In genomic region chr1:161018631-161018930, GRCh38 we compare ENCODE assay signal across 15 cellular contexts. TPM values are rescaled to one million over a fixed set of nuclear protein-coding genes. Genes with fewer than 3 reads are reported as not detected.
A peak's percentile ranks its signal among the peaks of the same experiment; 100 is the strongest.
DNase-seq lines count a peak whose midpoint lies in the region; ATAC-seq and TF ChIP-seq lines count a peak whose summit lies in the region.
"Had no signal": no experiment of that assay in that cellular context is flagged by ENCODE, and none has a peak within 500 bp of the region (broad histone marks: within the 10 kb centered on the region; RNA-seq: fewer than 3 reads in every experiment).

No MANE protein-coding gene starts in this region.

- no peaks in the 10 kb centered on the region for H3K27me3 Mint-ChIP-seq in dendritic cell treated with granulocyte-macrophage colony-stimulating factor and Interleukin-4, amounts not matched to agents 40 ng/mL and 50 ng/mL, for 4 days
- H3K27me3 Mint-ChIP-seq: activated naive CD4-positive, alpha-beta T cell treated with anti-CD3 and anti-CD28 coated beads, Interleukin-2, amount 50 U/mL, for 24 hours had no signal

- DNase-seq in heart left ventricle (no peak), cardiac septum (ENCODE audit: low spot score) (no peak), lower lobe of right lung (no peak), upper lobe of left lung (no peak), GM20000 (ENCODE audit: low spot score) (no peak), NCI-H446 treated with DMSO at 0.1 percent for 48 hours (lab: John Stamatoyannopoulos, UW) (no peak)
- DNase-seq: activated CD8-positive, alpha-beta memory T cell treated with anti-CD3 and anti-CD28 coated beads for 24 hours; cerebellar nuclear complex; KG1; NCI-H1694 treated with DMSO at 0.1 percent for 48 hours; nephron progenitor cell had no signal

- no peak for ATAC-seq in heart left ventricle
- no peak for ATAC-seq in lower lobe of right lung
- no peak for ATAC-seq in upper lobe of left lung (ENCODE audit: low FRiP score in 2 of 2)
- no peak for ATAC-seq in GM18907 (IDR thresholded peaks at IDR 0.05; ENCODE audit: unreplicated experiment)

- H3K9me3 Mint-ChIP-seq in dendritic cell treated with granulocyte-macrophage colony-stimulating factor and Interleukin-4, amounts not matched to agents 40 ng/mL and 50 ng/mL, for 4 days = no peaks in the 10 kb centered on the region
- H3K9me3 Mint-ChIP-seq: activated naive CD4-positive, alpha-beta T cell treated with anti-CD3 and anti-CD28 coated beads, Interleukin-2, amount 50 U/mL, for 24 hours; nephron progenitor cell had no signal

- WGBS in heart left ventricle, 4 donors = 86 to 95% (median 90%) methylated on average over 1 of the region's 1 CpG
- 60 to 70% methylated on average over 1 of the region's 1 CpG for WGBS in upper lobe of left lung, 2 donors

- H3K4me1 ChIP-seq in heart left ventricle (peaks cover 0 to 63% (median 26%) of the 10 kb centered on the region in 12 donors), lower lobe of right lung (peaks cover 63% of the 10 kb centered on the region), upper lobe of left lung (peaks cover 48 to 66% (median 54%) of the 10 kb centered on the region in 4 donors)

- TF ChIP-seq POLR2A in heart left ventricle (IDR thresholded peaks at IDR 0.05) (no peak), upper lobe of left lung (IDR thresholded peaks at IDR 0.05) (no peak)

- H3K27ac Mint-ChIP-seq in dendritic cell treated with granulocyte-macrophage colony-stimulating factor and Interleukin-4, amounts not matched to agents 40 ng/mL and 50 ng/mL, for 4 days = peak overlapping the region; percentile 82
- H3K27ac Mint-ChIP-seq: nephron progenitor cell had no signal

- H3K9me3 ChIP-seq in heart left ventricle = no peaks in the 10 kb centered on the region
- no peaks in the 10 kb centered on the region for H3K9me3 ChIP-seq in lower lobe of right lung
- H3K9me3 ChIP-seq in upper lobe of left lung = no peaks in the 10 kb centered on the region
- H3K9me3 ChIP-seq: SJCRH30 had no signal

- no peaks in the 10 kb centered on the region for H3K36me3 ChIP-seq in heart left ventricle
- H3K36me3 ChIP-seq in lower lobe of right lung = no peaks in the 10 kb centered on the region
- no peaks in the 10 kb centered on the region for H3K36me3 ChIP-seq in upper lobe of left lung
- H3K36me3 ChIP-seq: SJCRH30 had no signal

- TF ChIP-seq EP300 in upper lobe of left lung (IDR thresholded peaks at IDR 0.05) = no peak

- no peak for TF ChIP-seq CTCF in heart left ventricle (IDR thresholded peaks at IDR 0.05)
- TF ChIP-seq CTCF in lower lobe of right lung (IDR thresholded peaks at IDR 0.05) = no peak
- TF ChIP-seq CTCF in upper lobe of left lung (IDR thresholded peaks at IDR 0.05) = no peak
- TF ChIP-seq CTCF in GM20000 (IDR thresholded peaks at IDR 0.05; ENCODE audit: extremely low read depth, missing control alignments) = no peak

- H3K27me3 ChIP-seq in heart left ventricle (peaks cover 0 to 4% (median 0%) of the 10 kb centered on the region in 9 donors), lower lobe of right lung (ENCODE audit: low read depth) (no peaks in the 10 kb centered on the region), upper lobe of left lung (no peaks in the 10 kb centered on the region)
- H3K27me3 ChIP-seq: SJCRH30 had no signal

- intact Hi-C loops in heart left ventricle (cut with DNase I) (no loop called here), cardiac septum (cut with DNase I) (no loop called here), lower lobe of right lung (cut with DNase I) (no loop called here)
- intact Hi-C loops in dendritic cell treated with granulocyte-macrophage colony-stimulating factor and Interleukin-4, amounts not matched to agents 40 ng/mL and 50 ng/mL, for 4 days (cut with micrococcal nuclease) = no loop called here

- H3K27ac ChIP-seq in heart left ventricle (peak overlapping the region in 8 of 12 donors; percentile 11 to 95 (median 88)), lower lobe of right lung (peak overlapping the region; percentile 94), upper lobe of left lung (peak overlapping the region; percentile 91 to 96 (median 93))
- H3K27ac ChIP-seq: SJCRH30 had no signal

- H3K4me3 ChIP-seq in heart left ventricle (peak overlapping the region in 1 of 12 donors; percentile 74), lower lobe of right lung (peak overlapping the region; percentile 91), upper lobe of left lung (peak overlapping the region in 3 of 4 donors; percentile 60 to 79 (median 77))
- H3K4me3 ChIP-seq: SJCRH30 had no signal

- H3K4me1 Mint-ChIP-seq in dendritic cell treated with granulocyte-macrophage colony-stimulating factor and Interleukin-4, amounts not matched to agents 40 ng/mL and 50 ng/mL, for 4 days (ENCODE audit: low read depth) = peaks cover 58% of the 10 kb centered on the region

- peaks cover 12% of the 10 kb centered on the region for H3K36me3 Mint-ChIP-seq in dendritic cell treated with granulocyte-macrophage colony-stimulating factor and Interleukin-4, amounts not matched to agents 40 ng/mL and 50 ng/mL, for 4 days (ENCODE audit: low read depth)
- H3K36me3 Mint-ChIP-seq: activated naive CD4-positive, alpha-beta T cell treated with anti-CD3 and anti-CD28 coated beads, Interleukin-2, amount 50 U/mL, for 24 hours had no signal

- H3K4me3 Mint-ChIP-seq in dendritic cell treated with granulocyte-macrophage colony-stimulating factor and Interleukin-4, amounts not matched to agents 40 ng/mL and 50 ng/mL, for 4 days = no peak overlapping the region
- H3K4me3 Mint-ChIP-seq: activated naive CD4-positive, alpha-beta T cell treated with anti-CD3 and anti-CD28 coated beads, Interleukin-2, amount 50 U/mL, for 24 hours had no signal

RNA-seq across cellular contexts. Expression of gene F11R, which starts 2.4 kb away (rescaled TPM):
- total RNA-seq in heart left ventricle (10 to 100 TPM in 5 of 9 donors, 1 to 10 TPM in 4; 7.5 to 23.4 (median 10.9) TPM), cardiac septum (10.3 TPM), lower lobe of right lung (162 TPM), upper lobe of left lung (100 to 1,000 TPM in 5 of 6 donors, 10 to 100 TPM in 1; 99.0 to 209 (median 172) TPM)
- 10 to 100 TPM in 1 of 2 donors, 1 to 10 TPM in 1; 7.4 to 13.8 TPM for polyA plus RNA-seq in heart left ventricle
- total RNA-seq: SJCRH30 had no signal

RNA-seq across cellular contexts. Expression of gene TSTD1, which starts 20.2 kb away (rescaled TPM):
- total RNA-seq in heart left ventricle = 10 to 100 TPM in 7 of 9 donors, 1 to 10 TPM in 2; 6.1 to 22.7 (median 14.4) TPM
- 10 to 100 TPM; 14.7 to 16.2 TPM for polyA plus RNA-seq in heart left ventricle
- total RNA-seq in cardiac septum = 12.0 TPM
- total RNA-seq in lower lobe of right lung = 63.2 TPM
- total RNA-seq in upper lobe of left lung = 100 to 1,000 TPM in 4 of 6 donors, 10 to 100 TPM in 2; 56.2 to 170 (median 113) TPM
- total RNA-seq: SJCRH30 had no signal

RNA-seq across cellular contexts. Expression of gene USF1, which starts 27.2 kb away (rescaled TPM):
- total RNA-seq in heart left ventricle = 10 to 100 TPM; 20.2 to 51.1 (median 28.2) TPM
- 10 to 100 TPM; 31.9 to 43.0 TPM for polyA plus RNA-seq in heart left ventricle
- total RNA-seq in cardiac septum = 29.2 TPM
- 81.8 TPM for total RNA-seq in lower lobe of right lung
- total RNA-seq in upper lobe of left lung = 100 to 1,000 TPM in 1 of 6 donors, 10 to 100 TPM in 5; 78.2 to 151 (median 84.2) TPM

RNA-seq across cellular contexts. Expression of gene ARHGAP30, which starts 51.1 kb away (rescaled TPM):
- 10 to 100 TPM in 2 of 9 donors, 1 to 10 TPM in 7; 1.7 to 32.2 (median 2.1) TPM for total RNA-seq in heart left ventricle
- 1 to 10 TPM; 1.3 to 3.0 TPM for polyA plus RNA-seq in heart left ventricle
- 2.6 TPM for total RNA-seq in cardiac septum
- total RNA-seq in lower lobe of right lung = 63.7 TPM
- total RNA-seq in upper lobe of left lung = 10 to 100 TPM; 26.8 to 69.9 (median 51.2) TPM
